Comparison of ENCODE assay signal across 1 cellular context in the genomic region with DNA sequence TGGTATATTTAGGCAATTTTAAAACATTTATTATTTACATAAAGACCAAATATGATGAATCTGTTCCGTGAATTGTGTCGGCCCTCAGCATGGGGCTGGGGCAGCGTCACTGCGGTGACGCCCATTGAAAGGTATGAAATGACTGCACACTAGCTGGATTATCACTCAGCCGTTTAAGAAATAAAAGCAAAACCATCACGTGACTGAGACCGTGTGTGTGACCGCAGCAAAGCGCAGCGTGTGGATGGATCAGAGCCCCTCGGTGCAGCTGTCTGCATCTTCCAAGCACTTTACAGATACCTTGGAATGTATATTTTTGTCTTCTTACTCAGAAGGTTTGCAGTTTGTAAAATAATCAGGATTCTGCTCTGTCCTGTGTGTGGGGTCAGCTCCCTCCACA.
TF ChIP-seq lines count a peak whose summit lies in the region.

No MANE protein-coding gene starts in this region.

TF ChIP-seq in GM12878, 131 proteins besides CTCF, POLR2A, EP300 and RAD21 (continued from another document):
- TF ChIP-seq CREM (IDR thresholded peaks at IDR 0.05; ENCODE audit: low read depth) (peak; percentile 83), KLF5 (IDR thresholded peaks at IDR 0.05; ENCODE audit: partially characterized antibody) (no peak), RAD51 (IDR thresholded peaks at IDR 0.05) (peak; percentile 93), MEF2A (IDR thresholded peaks at IDR 0.05; ENCODE audit: insufficient read depth, low read depth, low read length) (0 out of 2 replicates have a peak, but pooled peaks have one; percentile 15), BCL11A (IDR thresholded peaks at IDR 0.05; ENCODE audit: low read depth, low read length) (0 out of 2 replicates have a peak, but pooled peaks have one; percentile 20), JUNB (IDR thresholded peaks at IDR 0.05) (peak; percentile 84), BHLHE40 (IDR thresholded peaks at IDR 0.05; ENCODE audit: borderline replicate concordance in 1 of 2, low read depth in 2 of 2, low read length in 1 of 2) (peak; percentile 81 to 89), CBFB (IDR thresholded peaks at IDR 0.05; ENCODE audit: low read depth) (peak; percentile 85), YY1 (IDR thresholded peaks at IDR 0.05; ENCODE audit: low read depth, low read length) (peak; percentile 45; the same call in 1 of the 2 replicates), CREB1 (IDR thresholded peaks at IDR 0.05; ENCODE audit: low read depth) (peak; percentile 85), TCF7 (IDR thresholded peaks at IDR 0.05; ENCODE audit: borderline replicate concordance) (peak; percentile 61; the same call in 1 of the 2 replicates), TAF1 (IDR thresholded peaks at IDR 0.05; ENCODE audit: borderline replicate concordance, low read depth, low read length) (no peak), RB1 (IDR thresholded peaks at IDR 0.05; ENCODE audit: borderline replicate concordance) (no peak), NBN (IDR thresholded peaks at IDR 0.05) (no peak), RBBP5 (conservative IDR thresholded peaks at IDR 0.05) (no peak), TCF12 (IDR thresholded peaks at IDR 0.05; ENCODE audit: low read depth, low read length) (0 out of 2 replicates have a peak, but pooled peaks have one; percentile 24), IRF4 (IDR thresholded peaks at IDR 0.05; ENCODE audit: low read depth, low read length) (peak; percentile 83)
- TF ChIP-seq, protein P1, sequence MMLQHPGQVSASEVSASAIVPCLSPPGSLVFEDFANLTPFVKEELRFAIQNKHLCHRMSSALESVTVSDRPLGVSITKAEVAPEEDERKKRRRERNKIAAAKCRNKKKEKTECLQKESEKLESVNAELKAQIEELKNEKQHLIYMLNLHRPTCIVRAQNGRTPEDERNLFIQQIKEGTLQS (IDR thresholded peaks at IDR 0.05; ENCODE audit: borderline replicate concordance, extremely low read depth, low read depth, low read length), result peak; percentile 64; the same call in 1 of the 2 replicates
- TF ChIP-seq, protein P2, sequence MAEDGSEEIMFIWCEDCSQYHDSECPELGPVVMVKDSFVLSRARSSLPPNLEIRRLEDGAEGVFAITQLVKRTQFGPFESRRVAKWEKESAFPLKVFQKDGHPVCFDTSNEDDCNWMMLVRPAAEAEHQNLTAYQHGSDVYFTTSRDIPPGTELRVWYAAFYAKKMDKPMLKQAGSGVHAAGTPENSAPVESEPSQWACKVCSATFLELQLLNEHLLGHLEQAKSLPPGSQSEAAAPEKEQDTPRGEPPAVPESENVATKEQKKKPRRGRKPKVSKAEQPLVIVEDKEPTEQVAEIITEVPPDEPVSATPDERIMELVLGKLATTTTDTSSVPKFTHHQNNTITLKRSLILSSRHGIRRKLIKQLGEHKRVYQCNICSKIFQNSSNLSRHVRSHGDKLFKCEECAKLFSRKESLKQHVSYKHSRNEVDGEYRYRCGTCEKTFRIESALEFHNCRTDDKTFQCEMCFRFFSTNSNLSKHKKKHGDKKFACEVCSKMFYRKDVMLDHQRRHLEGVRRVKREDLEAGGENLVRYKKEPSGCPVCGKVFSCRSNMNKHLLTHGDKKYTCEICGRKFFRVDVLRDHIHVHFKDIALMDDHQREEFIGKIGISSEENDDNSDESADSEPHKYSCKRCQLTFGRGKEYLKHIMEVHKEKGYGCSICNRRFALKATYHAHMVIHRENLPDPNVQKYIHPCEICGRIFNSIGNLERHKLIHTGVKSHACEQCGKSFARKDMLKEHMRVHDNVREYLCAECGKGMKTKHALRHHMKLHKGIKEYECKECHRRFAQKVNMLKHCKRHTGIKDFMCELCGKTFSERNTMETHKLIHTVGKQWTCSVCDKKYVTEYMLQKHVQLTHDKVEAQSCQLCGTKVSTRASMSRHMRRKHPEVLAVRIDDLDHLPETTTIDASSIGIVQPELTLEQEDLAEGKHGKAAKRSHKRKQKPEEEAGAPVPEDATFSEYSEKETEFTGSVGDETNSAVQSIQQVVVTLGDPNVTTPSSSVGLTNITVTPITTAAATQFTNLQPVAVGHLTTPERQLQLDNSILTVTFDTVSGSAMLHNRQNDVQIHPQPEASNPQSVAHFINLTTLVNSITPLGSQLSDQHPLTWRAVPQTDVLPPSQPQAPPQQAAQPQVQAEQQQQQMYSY (CRISPR knock-in tag; IDR thresholded peaks at IDR 0.05), result 0 out of 2 replicates have a peak, but pooled peaks have one; percentile 47
- TF ChIP-seq, protein P3, sequence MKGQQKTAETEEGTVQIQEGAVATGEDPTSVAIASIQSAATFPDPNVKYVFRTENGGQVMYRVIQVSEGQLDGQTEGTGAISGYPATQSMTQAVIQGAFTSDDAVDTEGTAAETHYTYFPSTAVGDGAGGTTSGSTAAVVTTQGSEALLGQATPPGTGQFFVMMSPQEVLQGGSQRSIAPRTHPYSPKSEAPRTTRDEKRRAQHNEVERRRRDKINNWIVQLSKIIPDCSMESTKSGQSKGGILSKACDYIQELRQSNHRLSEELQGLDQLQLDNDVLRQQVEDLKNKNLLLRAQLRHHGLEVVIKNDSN (IDR thresholded peaks at IDR 0.05; ENCODE audit: borderline replicate concordance, extremely low read length, insufficient read depth, low read depth, low read length), result peak; percentile 83
- TF ChIP-seq, protein P4, sequence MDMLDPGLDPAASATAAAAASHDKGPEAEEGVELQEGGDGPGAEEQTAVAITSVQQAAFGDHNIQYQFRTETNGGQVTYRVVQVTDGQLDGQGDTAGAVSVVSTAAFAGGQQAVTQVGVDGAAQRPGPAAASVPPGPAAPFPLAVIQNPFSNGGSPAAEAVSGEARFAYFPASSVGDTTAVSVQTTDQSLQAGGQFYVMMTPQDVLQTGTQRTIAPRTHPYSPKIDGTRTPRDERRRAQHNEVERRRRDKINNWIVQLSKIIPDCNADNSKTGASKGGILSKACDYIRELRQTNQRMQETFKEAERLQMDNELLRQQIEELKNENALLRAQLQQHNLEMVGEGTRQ (IDR thresholded peaks at IDR 0.05; ENCODE audit: borderline replicate concordance, low read depth, low read length), result peak; percentile 51
- TF ChIP-seq, protein P5, sequence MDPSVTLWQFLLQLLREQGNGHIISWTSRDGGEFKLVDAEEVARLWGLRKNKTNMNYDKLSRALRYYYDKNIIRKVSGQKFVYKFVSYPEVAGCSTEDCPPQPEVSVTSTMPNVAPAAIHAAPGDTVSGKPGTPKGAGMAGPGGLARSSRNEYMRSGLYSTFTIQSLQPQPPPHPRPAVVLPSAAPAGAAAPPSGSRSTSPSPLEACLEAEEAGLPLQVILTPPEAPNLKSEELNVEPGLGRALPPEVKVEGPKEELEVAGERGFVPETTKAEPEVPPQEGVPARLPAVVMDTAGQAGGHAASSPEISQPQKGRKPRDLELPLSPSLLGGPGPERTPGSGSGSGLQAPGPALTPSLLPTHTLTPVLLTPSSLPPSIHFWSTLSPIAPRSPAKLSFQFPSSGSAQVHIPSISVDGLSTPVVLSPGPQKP (IDR thresholded peaks at IDR 0.05; ENCODE audit: low read depth, low read length), result no peak
- TF ChIP-seq, protein P6, sequence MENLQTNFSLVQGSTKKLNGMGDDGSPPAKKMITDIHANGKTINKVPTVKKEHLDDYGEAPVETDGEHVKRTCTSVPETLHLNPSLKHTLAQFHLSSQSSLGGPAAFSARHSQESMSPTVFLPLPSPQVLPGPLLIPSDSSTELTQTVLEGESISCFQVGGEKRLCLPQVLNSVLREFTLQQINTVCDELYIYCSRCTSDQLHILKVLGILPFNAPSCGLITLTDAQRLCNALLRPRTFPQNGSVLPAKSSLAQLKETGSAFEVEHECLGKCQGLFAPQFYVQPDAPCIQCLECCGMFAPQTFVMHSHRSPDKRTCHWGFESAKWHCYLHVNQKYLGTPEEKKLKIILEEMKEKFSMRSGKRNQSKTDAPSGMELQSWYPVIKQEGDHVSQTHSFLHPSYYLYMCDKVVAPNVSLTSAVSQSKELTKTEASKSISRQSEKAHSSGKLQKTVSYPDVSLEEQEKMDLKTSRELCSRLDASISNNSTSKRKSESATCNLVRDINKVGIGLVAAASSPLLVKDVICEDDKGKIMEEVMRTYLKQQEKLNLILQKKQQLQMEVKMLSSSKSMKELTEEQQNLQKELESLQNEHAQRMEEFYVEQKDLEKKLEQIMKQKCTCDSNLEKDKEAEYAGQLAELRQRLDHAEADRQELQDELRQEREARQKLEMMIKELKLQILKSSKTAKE (IDR thresholded peaks at IDR 0.05; ENCODE audit: low read depth, poor library complexity, severe bottlenecking), result no peak
